ENCODE assay signal across 11 cellular contexts in genomic region chr9:79968533-79968932, GRCh38.
"Had no signal": no experiment of that assay in that cellular context is flagged by ENCODE, and none has a peak within 500 bp of the region (broad histone marks: within the 10 kb centered on the region; RNA-seq: fewer than 3 reads in every experiment).

No MANE protein-coding gene starts in this region.

- DNase-seq: GM23248, GOT3, H7, H9, HCEC 1CT, HFFc6 had no signal

- H3K4me2 ChIP-seq: GM23338 had no signal

- FAIRE-seq: H1, H54 had no signal

- H3K9me3 Mint-ChIP-seq: GM23338, H9, HFFc6 had no signal

- H3K4me1 Mint-ChIP-seq: GM23338, H9 had no signal

- H3K9ac ChIP-seq: GM23248 had no signal

- H3K4me3 ChIP-seq: GM23248, GM23338, HAP-1 had no signal

- H2AFZ ChIP-seq: GM23248, GM23338 had no signal

- H3K4me3 Mint-ChIP-seq: GM23338, H9, HFFc6 had no signal

- H3K27ac Mint-ChIP-seq: GM23338, H9, HFFc6 had no signal

- H3K27ac ChIP-seq: GM23248 had no signal

- H3K36me3 ChIP-seq: HAP-1 had no signal

- H3K9me3 ChIP-seq: HAP-1 had no signal

- ATAC-seq: GM23338, HCT116 had no signal
